Comparison of ENCODE assay signal across 8 cellular contexts in genomic region chr1:234722267-234722704, GRCh38.
A peak's percentile ranks its signal among the peaks of the same experiment; 100 is the strongest.
DNase-seq lines count a peak whose midpoint lies in the region; ATAC-seq and TF ChIP-seq lines count a peak whose summit lies in the region.

No MANE protein-coding gene starts in this region.

- H3K9me3 Mint-ChIP-seq in WTC11 (no peaks in the 10 kb centered on the region), immature natural killer cell (no peaks in the 10 kb centered on the region)
- H3K9me3 Mint-ChIP-seq in stimulated activated naive B cell treated with anti-CD40 and anti-IgM and Interleukin-4, amounts not matched to agents 10 μg/mL and 1 μg/mL and 100 μg/mL, for 72 hours, result no peaks in the 10 kb centered on the region

- H3K36me3 Mint-ChIP-seq in WTC11, result no peaks in the 10 kb centered on the region
- no peaks in the 10 kb centered on the region for H3K36me3 Mint-ChIP-seq in immature natural killer cell
- no peaks in the 10 kb centered on the region for H3K36me3 Mint-ChIP-seq in stimulated activated naive B cell treated with anti-CD40 and anti-IgM and Interleukin-4, amounts not matched to agents 10 μg/mL and 1 μg/mL and 100 μg/mL, for 72 hours

- CTCF ChIA-PET in WTC11 (lab: Charles Lee), result interaction anchor here (1.0 to 1.6 kb wide), 2 partner anchors 13 to 371 kb away, joined by 3 to 4 read pairs; no protein-coding TSS in a partner anchor

- no peak for ATAC-seq in WTC11
- ATAC-seq in stimulated activated naive B cell treated with anti-CD40 and anti-IgM and Interleukin-4, amounts not matched to agents 10 μg/mL and 1 μg/mL and 100 μg/mL, for 72 hours (replicated peaks), result no peak
- no peak for ATAC-seq in GM18502 (IDR thresholded peaks at IDR 0.05; ENCODE audit: poor library complexity, unreplicated experiment)

- peak; percentile 12 for DNase-seq in NCI-H146 (lab: John Stamatoyannopoulos, UW)
- no peak for DNase-seq in NCI-H146 treated with DMSO at 0.1 percent for 48 hours (lab: John Stamatoyannopoulos, UW; ENCODE audit: unreplicated experiment)
- no peak for DNase-seq in WTC11 (ENCODE audit: low spot score)
- DNase-seq in immature natural killer cell, result no peak
- DNase-seq in stimulated activated naive B cell treated with anti-CD40 and anti-IgM and Interleukin-4, amounts not matched to agents 10 μg/mL and 1 μg/mL and 100 μg/mL, for 72 hours, result no peak
- DNase-seq in putamen (ENCODE audit: low spot score), result no peak
- DNase-seq in NCI-H1436 (lab: John Stamatoyannopoulos, UW), result no peak

- H3K4me3 Mint-ChIP-seq in WTC11 (no peak overlapping the region), immature natural killer cell (peak overlapping the region in 2 of 5 donors; percentile 7 to 45)
- H3K4me3 Mint-ChIP-seq in stimulated activated naive B cell treated with anti-CD40 and anti-IgM and Interleukin-4, amounts not matched to agents 10 μg/mL and 1 μg/mL and 100 μg/mL, for 72 hours, result peak overlapping the region; percentile 12 to 53

- no peak for TF ChIP-seq CTCF in WTC11 (IDR thresholded peaks at IDR 0.05)

- H3K4me1 Mint-ChIP-seq in WTC11, result peaks cover 62% of the 10 kb centered on the region
- peaks cover 41% of the 10 kb centered on the region in 2 donors for H3K4me1 Mint-ChIP-seq in immature natural killer cell
- H3K4me1 Mint-ChIP-seq in stimulated activated naive B cell treated with anti-CD40 and anti-IgM and Interleukin-4, amounts not matched to agents 10 μg/mL and 1 μg/mL and 100 μg/mL, for 72 hours, result peaks cover 41 to 63% of the 10 kb centered on the region in 2 donors

- 0 out of 2 replicates have a peak overlapping the region, but pooled peaks have one; percentile 44 for H3K27ac Mint-ChIP-seq in WTC11
- H3K27ac Mint-ChIP-seq in immature natural killer cell, result peak overlapping the region in 4 of 6 donors; percentile 55 to 94 (median 80)
- peak overlapping the region; percentile 57 for H3K27ac Mint-ChIP-seq in stimulated activated naive B cell treated with anti-CD40 and anti-IgM and Interleukin-4, amounts not matched to agents 10 μg/mL and 1 μg/mL and 100 μg/mL, for 72 hours

- H3K27me3 Mint-ChIP-seq in WTC11 (ENCODE audit: low read depth) (peaks cover 6% of the 10 kb centered on the region; the same call in 1 of the 2 replicates), immature natural killer cell (ENCODE audit: low read depth in 3 of 3) (peaks cover 8 to 12% (median 10%) of the 10 kb centered on the region in 3 donors)
- H3K27me3 Mint-ChIP-seq in stimulated activated naive B cell treated with anti-CD40 and anti-IgM and Interleukin-4, amounts not matched to agents 10 μg/mL and 1 μg/mL and 100 μg/mL, for 72 hours, result no peaks in the 10 kb centered on the region

- POLR2A ChIA-PET in WTC11 (lab: Charles Lee), result interaction anchor here (0.8 kb wide), 1 partner anchor 111 kb away, joined by 3 read pairs; no protein-coding TSS in a partner anchor

TF ChIP-seq in WTC11, 78 proteins besides CTCF, POLR2A, EP300 and RAD21:
- TF ChIP-seq IRF2 (CRISPR knock-in tag; IDR thresholded peaks at IDR 0.05; ENCODE audit: borderline replicate concordance, low read depth) (no peak), MAX (CRISPR knock-in tag; IDR thresholded peaks at IDR 0.05) (no peak)
TF ChIP-seq in WTC11: peak in this region for 0.
